ENCODE assay signal across 8 cellular contexts in the genomic region with DNA sequence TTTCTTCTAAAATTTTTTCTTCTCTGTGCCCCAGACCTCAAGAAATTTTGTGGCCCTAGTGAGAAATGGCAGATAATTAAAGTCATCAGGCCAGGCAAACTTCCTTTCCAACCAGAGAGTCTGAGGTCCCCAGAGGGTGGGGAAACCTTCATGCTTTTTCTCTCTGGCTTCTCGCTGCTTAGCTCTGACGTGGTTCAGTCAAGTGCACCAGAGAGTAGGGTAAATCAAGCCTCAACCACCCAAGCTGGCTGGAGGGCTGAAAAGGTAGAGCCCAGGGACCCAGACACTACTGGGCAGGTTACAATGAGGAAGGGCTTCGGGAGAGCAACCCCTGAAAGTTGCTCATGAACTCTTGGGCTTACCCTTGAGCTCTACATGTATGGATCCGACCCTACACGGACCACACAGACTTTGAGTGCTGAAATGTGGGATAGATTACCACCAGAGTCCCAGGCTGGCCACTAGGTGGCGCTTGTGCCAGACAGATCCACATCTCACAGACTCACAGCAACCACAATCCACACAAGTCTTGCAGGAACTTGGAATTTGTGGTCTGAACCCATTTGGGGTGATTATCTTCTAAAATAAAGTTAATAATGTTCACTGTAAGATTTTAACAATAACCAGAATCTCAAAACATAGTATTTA.
DNase-seq lines count a peak whose midpoint lies in the region; ATAC-seq and TF ChIP-seq lines count a peak whose summit lies in the region.
"Not testable (repeated sequence)": the region's sequence is repeated elsewhere in the genome, so short reads cannot be mapped to it uniquely, and the experiment has no call there.

No MANE protein-coding gene starts in this region.

- POLR2A ChIA-PET in CD8-positive, alpha-beta T cell (lab: Charles Lee) = not testable (repeated sequence)

- peak in 6 of 7 experiments; percentile 37 to 74 (median 56) for DNase-seq in CD8-positive, alpha-beta T cell
- DNase-seq in activated CD4-positive, alpha-beta T cell treated with anti-CD3 and anti-CD28 coated beads for 48 hours = peak; percentile 73
- DNase-seq in activated gamma-delta T cell treated with anti-CD3 and anti-CD28 coated beads, Interleukin-2, amount 50 U/mL, for 16 hours (ENCODE audit: low read depth) = peak; percentile 48
- not testable (repeated sequence) for DNase-seq in epithelial cell of esophagus (ENCODE audit: low read depth)
- peak; percentile 59 for DNase-seq in lung (ENCODE audit: low spot score)
- peak; percentile 3 to 43 for DNase-seq in stimulated activated CD4-positive, alpha-beta T cell treated with anti-CD3 and anti-CD28 coated beads, Interleukin-1b, Interleukin-23, amount 100 ng/mL, for 1 hour (ENCODE audit: low read depth in 2 of 2)
- peak; percentile 35 for DNase-seq in stimulated activated naive CD8-positive, alpha-beta T cell treated with anti-CD3 and anti-CD28 coated beads, Interleukin-15, Interleukin-2, amounts not matched to agents 100 U/mL and 50 U/mL, for 24 hours

- H3K27ac ChIP-seq in CD8-positive, alpha-beta T cell (ENCODE audit: low read depth, low read length); lung (ENCODE audit: low read depth in 1 of 2, low read length in 1 of 2): not testable (repeated sequence)

- H3K4me3 Mint-ChIP-seq in CD8-positive, alpha-beta T cell = not testable (repeated sequence)

- not testable (repeated sequence) for H3K36me3 Mint-ChIP-seq in CD8-positive, alpha-beta T cell

- H3K27me3 ChIP-seq in CD8-positive, alpha-beta T cell (ENCODE audit: insufficient read depth, low read length); lung (ENCODE audit: control insufficient read depth, insufficient read depth): not testable (repeated sequence)

- H3K4me3 ChIP-seq in CD8-positive, alpha-beta T cell (ENCODE audit: low read depth, low read length); epithelial cell of esophagus (ENCODE audit: low read length); lung: not testable (repeated sequence)

- intact Hi-C loops in CD8-positive, alpha-beta T cell (cut with DNase I, micrococcal nuclease) = not testable (repeated sequence)

- peak; percentile 40 for TF ChIP-seq CTCF in CD8-positive, alpha-beta T cell (IDR thresholded peaks at IDR 0.05)
- peak; percentile 12 for TF ChIP-seq CTCF in epithelial cell of esophagus (IDR thresholded peaks at IDR 0.05; ENCODE audit: insufficient read depth, low read depth, low read length, missing control alignments)
- not testable (repeated sequence) for TF ChIP-seq CTCF in lung (IDR thresholded peaks at IDR 0.05; ENCODE audit: control extremely low read depth, extremely low read depth)

- CTCF ChIA-PET in CD8-positive, alpha-beta T cell (lab: Charles Lee) = not testable (repeated sequence)

- not testable (repeated sequence) for H3K4me1 Mint-ChIP-seq in CD8-positive, alpha-beta T cell (ENCODE audit: low read depth)

- H3K9me3 ChIP-seq in CD8-positive, alpha-beta T cell (ENCODE audit: low read length); lung (ENCODE audit: control insufficient read depth in 2 of 2, insufficient read depth in 1 of 2, low read length in 1 of 2): not testable (repeated sequence)

- not testable (repeated sequence) for H3K9me3 Mint-ChIP-seq in CD8-positive, alpha-beta T cell

- not testable (repeated sequence) for ATAC-seq in CD8-positive, alpha-beta T cell; stimulated activated naive CD8-positive, alpha-beta T cell treated with anti-CD3 and anti-CD28 coated beads, Interleukin-15, Interleukin-2, amounts not matched to agents 100 U/mL and 50 U/mL, for 24 hours
- ATAC-seq in HG03565 (IDR thresholded peaks at IDR 0.05; ENCODE audit: unreplicated experiment) (peak; percentile 57), lung (ENCODE audit: insufficient read depth, low FRiP score) (peak; percentile 66)

- not testable (repeated sequence) for H3K36me3 ChIP-seq in CD8-positive, alpha-beta T cell (ENCODE audit: insufficient read depth, low read length); lung (ENCODE audit: control insufficient read depth in 2 of 2, insufficient read depth in 2 of 2, low read length in 2 of 2)

- WGBS in lung, 2 donors = 0% methylated on average over 2 of the region's 6 CpGs; no CpG with 5 or more reads in 1 of the 2 donors

- not testable (repeated sequence) for H3K4me1 ChIP-seq in CD8-positive, alpha-beta T cell (ENCODE audit: insufficient read depth, low read length); lung (ENCODE audit: control insufficient read depth in 2 of 2, insufficient read depth in 2 of 2, low read length in 2 of 2)

- peaks cover 22% of the 10 kb centered on the region for H3K27me3 Mint-ChIP-seq in CD8-positive, alpha-beta T cell (ENCODE audit: low read depth)

- not testable (repeated sequence) for H3K27ac Mint-ChIP-seq in CD8-positive, alpha-beta T cell
